Comparison of ENCODE assay signal across 8 cellular contexts in the genomic region with DNA sequence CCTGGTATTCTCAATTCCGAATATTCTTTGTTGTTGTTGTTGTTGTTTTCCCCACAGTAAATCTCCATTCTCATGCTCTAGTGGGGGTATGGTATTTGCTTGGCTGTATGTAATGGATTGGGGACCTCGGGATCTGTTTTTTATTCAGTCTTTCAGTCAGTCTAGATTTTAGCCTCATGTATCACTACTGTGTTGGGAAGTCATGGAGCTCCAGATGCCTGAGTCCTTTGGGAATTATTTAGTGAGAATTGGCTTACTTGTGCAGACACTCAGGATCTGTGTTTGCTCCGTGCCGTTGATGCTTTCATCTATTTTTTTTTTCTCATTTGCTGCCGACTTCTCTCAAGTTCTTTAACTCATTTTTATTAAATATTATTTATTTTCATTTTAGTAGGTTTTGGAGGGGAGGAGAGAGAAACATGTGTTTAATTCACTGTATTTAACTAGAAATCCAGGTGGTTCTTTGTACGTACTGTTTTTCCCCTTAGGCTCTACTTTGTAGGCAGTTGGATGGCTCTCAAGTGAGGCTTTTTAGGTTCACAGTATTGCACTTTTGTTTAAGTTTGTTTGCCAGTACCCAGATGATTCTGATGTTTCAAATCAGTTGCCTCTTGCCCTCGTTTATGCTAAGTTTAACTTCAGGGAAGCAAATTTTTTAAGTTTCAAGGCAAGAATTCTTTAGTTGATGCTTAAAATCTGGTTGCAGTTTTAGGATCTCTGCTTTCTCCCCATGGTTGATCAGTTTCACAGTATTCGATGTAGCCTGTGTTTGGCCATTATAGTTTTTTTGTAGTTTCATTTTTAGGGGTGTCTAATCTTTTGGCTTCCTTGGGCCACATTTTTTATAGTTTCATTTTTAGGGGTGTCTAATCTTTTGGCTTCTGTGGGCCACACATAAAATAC. TPM values are rescaled to one million over a fixed set of nuclear protein-coding genes. Genes with fewer than 3 reads are reported as not detected.
A peak's percentile ranks its signal among the peaks of the same experiment; 100 is the strongest.
DNase-seq lines count a peak whose midpoint lies in the region; TF ChIP-seq lines count a peak whose summit lies in the region.

No MANE protein-coding gene starts in this region.

- no peaks in the 10 kb centered on the region for H3K9me2 ChIP-seq in Loucy (replicated peaks; ENCODE audit: low read depth, low read length)

- H3K27me3 ChIP-seq in CD4-positive, alpha-beta memory T cell (ENCODE audit: insufficient read depth, low read length) = no peaks in the 10 kb centered on the region
- H3K27me3 ChIP-seq in Loucy (ENCODE audit: insufficient read depth, low read length, poor library complexity, severe bottlenecking) (no peaks in the 10 kb centered on the region), neural progenitor cell (no peaks in the 10 kb centered on the region)

- no peaks in the 10 kb centered on the region for H3K27me3 Mint-ChIP-seq in CD4-positive, alpha-beta memory T cell
- H3K27me3 Mint-ChIP-seq in neural progenitor cell (ENCODE audit: insufficient read depth, low read depth) = peaks cover 2% of the 10 kb centered on the region

- no peak overlapping the region for H2AFZ ChIP-seq in Loucy (ENCODE audit: low read length)
- H2AFZ ChIP-seq in neural progenitor cell (replicated peaks) = no peak overlapping the region

- CTCF ChIA-PET in CD4-positive, alpha-beta memory T cell (lab: Charles Lee; ENCODE audit: partially characterized antibody) = interaction anchor here (0.9 to 7.7 kb wide), 8 partner anchors 9 to 45 kb away, joined by 3 to 55 read pairs (median 4); no protein-coding TSS in a partner anchor

- H4K20me1 ChIP-seq in Loucy (ENCODE audit: insufficient read depth, low read length, poor library complexity, severe bottlenecking) (peaks cover 74% of the 10 kb centered on the region), neural progenitor cell (ENCODE audit: low read depth) (peaks cover 33% of the 10 kb centered on the region)

- POLR2A ChIA-PET in CD4-positive, alpha-beta memory T cell (lab: Charles Lee; ENCODE audit: partially characterized antibody) = interaction anchor here (0.9 to 4.4 kb wide), 17 partner anchors 8 to 187 kb away, joined by 3 to 78 read pairs (median 8); a partner anchor contains a TSS

- H3K9me3 ChIP-seq in CD4-positive, alpha-beta memory T cell (ENCODE audit: control insufficient read depth in 1 of 2, low read length in 2 of 2) = no peaks in the 10 kb centered on the region
- H3K9me3 ChIP-seq in Loucy (ENCODE audit: insufficient read depth, low read depth, low read length) (no peaks in the 10 kb centered on the region), neural progenitor cell (ENCODE audit: low read depth) (no peaks in the 10 kb centered on the region)

- intact Hi-C loops in CD4-positive, alpha-beta memory T cell (cut with micrococcal nuclease) = no loop called here

- no peaks in the 10 kb centered on the region for H3K36me3 ChIP-seq in CD4-positive, alpha-beta memory T cell (ENCODE audit: insufficient read depth, low read length)
- H3K36me3 ChIP-seq in Loucy (ENCODE audit: insufficient read depth, low read length) (peaks cover 11% of the 10 kb centered on the region), neural progenitor cell (peaks cover 8% of the 10 kb centered on the region)

- TF ChIP-seq CTCF in Loucy (conservative IDR thresholded peaks at IDR 0.05; ENCODE audit: low read length) = no peak
- TF ChIP-seq CTCF in neural progenitor cell (IDR thresholded peaks at IDR 0.05) = no peak

- peak in 4 of 5 donors; percentile 21 to 36 (median 32) for DNase-seq in CD4-positive, alpha-beta memory T cell
- peak; percentile 23 for DNase-seq in central memory CD4-positive, alpha-beta T cell
- DNase-seq in neural progenitor cell (ENCODE audit: low spot score) (peak; percentile 15), NCI-H526 (lab: John Stamatoyannopoulos, UW) (no peak), NK-92 (lab: John Stamatoyannopoulos, UW; ENCODE audit: unreplicated experiment) (no peak), RKO (ENCODE audit: low spot score) (no peak), H4 (ENCODE audit: low spot score) (no peak)

- no peaks in the 10 kb centered on the region for H3F3A ChIP-seq in Loucy (ENCODE audit: low read depth)
- no peaks in the 10 kb centered on the region for H3F3A ChIP-seq in neural progenitor cell (ENCODE audit: low read depth)

- H3K79me2 ChIP-seq in Loucy (ENCODE audit: insufficient read depth, low read length) = peaks cover 97% of the 10 kb centered on the region
- H3K79me2 ChIP-seq in neural progenitor cell (ENCODE audit: low read depth) = peaks cover 98% of the 10 kb centered on the region

- peak overlapping the region; percentile 76 for H3K27ac ChIP-seq in CD4-positive, alpha-beta memory T cell (ENCODE audit: low read depth, low read length)
- peak overlapping the region; percentile 69 for H3K27ac ChIP-seq in neural progenitor cell

- peak overlapping the region in 1 of 2 donors; percentile 39 for H3K4me3 ChIP-seq in CD4-positive, alpha-beta memory T cell (ENCODE audit: low read length in 2 of 2)
- H3K4me3 ChIP-seq in Loucy (ENCODE audit: low read length, poor library complexity, severe bottlenecking) (no peak overlapping the region), neural progenitor cell (peak overlapping the region; percentile 27)

- no peak overlapping the region for H3K9ac ChIP-seq in Loucy (ENCODE audit: low read depth, low read length, poor library complexity, severe bottlenecking)
- no peak overlapping the region for H3K9ac ChIP-seq in neural progenitor cell

- H3K27ac Mint-ChIP-seq in CD4-positive, alpha-beta memory T cell = peak overlapping the region; percentile 85 to 98 (median 96)
- H3K27ac Mint-ChIP-seq in neural progenitor cell = no peak overlapping the region

- H3K4me3 Mint-ChIP-seq in CD4-positive, alpha-beta memory T cell = peak overlapping the region; percentile 80 to 92 (median 89)
- H3K4me3 Mint-ChIP-seq in neural progenitor cell = no peak overlapping the region

- peaks cover 0 to 2% (median 0%) of the 10 kb centered on the region in 8 donors for H3K9me3 Mint-ChIP-seq in CD4-positive, alpha-beta memory T cell
- H3K9me3 Mint-ChIP-seq in neural progenitor cell = no peaks in the 10 kb centered on the region

- peaks cover 9 to 11% of the 10 kb centered on the region in 2 donors for H3K36me3 Mint-ChIP-seq in CD4-positive, alpha-beta memory T cell
- peaks cover 3% of the 10 kb centered on the region for H3K36me3 Mint-ChIP-seq in neural progenitor cell

- H3K4me1 Mint-ChIP-seq in CD4-positive, alpha-beta memory T cell = peaks cover 53 to 84% (median 69%) of the 10 kb centered on the region in 4 donors
- H3K4me1 Mint-ChIP-seq in neural progenitor cell = no peaks in the 10 kb centered on the region

- peaks cover 74% of the 10 kb centered on the region for H3K4me1 ChIP-seq in CD4-positive, alpha-beta memory T cell (ENCODE audit: insufficient read depth, low read length)
- H3K4me1 ChIP-seq in Loucy (ENCODE audit: insufficient read depth, low read length, poor library complexity, severe bottlenecking) (peaks cover 31% of the 10 kb centered on the region), neural progenitor cell (peaks cover 30% of the 10 kb centered on the region)

- H3K4me2 ChIP-seq in Loucy (ENCODE audit: low read depth, low read length, poor library complexity, severe bottlenecking) (peak overlapping the region; percentile 42), neural progenitor cell (peak overlapping the region; percentile 67)

RNA-seq across cellular contexts. Expression of a gene that starts 36.9 kb away (rescaled TPM):
- total RNA-seq in CD4-positive, alpha-beta memory T cell = 10 to 100 TPM; 37.3 to 39.4 TPM
- 1 to 10 TPM in 1 of 2 donors, under 1 TPM in 1; 0.59 to 3.5 TPM for polyA plus RNA-seq in CD4-positive, alpha-beta memory T cell
- 25.5 and 37.7 TPM in 2 replicates for total RNA-seq in neural progenitor cell (ENCODE audit: low replicate concordance)
- total RNA-seq in H4 (2014; rRNA removed; shearing (Covaris generic)) = 12.7 and 13.6 TPM in 2 replicates

Comparison
In these comparisons a context has a peak if more than half of its experiments do, and no peak if none do; other contexts are left out.
1. DNase-seq: peak in CD4-positive, alpha-beta memory T cell (4 of 5), central memory CD4-positive, alpha-beta T cell (single experiment) and neural progenitor cell (single experiment); none in NCI-H526 (0 of 2), NK-92 (single experiment), RKO (single experiment) and H4 (single experiment).